In genomic region chr2:175251425-175252041, GRCh38 we compare ENCODE assay signal across 8 cellular contexts.
A peak's percentile ranks its signal among the peaks of the same experiment; 100 is the strongest.
DNase-seq lines count a peak whose midpoint lies in the region; ATAC-seq and TF ChIP-seq lines count a peak whose summit lies in the region.

No MANE protein-coding gene starts in this region.

- 21 to 24% methylated on average over 5 of the region's 5 CpGs for WGBS in GM23248 (ENCODE audit: low coverage in 1 of 2, low lambda C conversion rate in 2 of 2, missing lambda C conversion rate in 2 of 2), 2 experiments

- no peak overlapping the region for H3K4me3 ChIP-seq in GM23248

- H3K4me3 Mint-ChIP-seq in neural crest cell, result no peak overlapping the region

- H2AFZ ChIP-seq in GM23248, result no peak overlapping the region

- no peaks in the 10 kb centered on the region for H3F3A ChIP-seq in GM23248 (ENCODE audit: insufficient read depth)

- no peaks in the 10 kb centered on the region for H3K36me3 ChIP-seq in GM23248 (ENCODE audit: low read depth)

- peaks cover 4% of the 10 kb centered on the region for H3K9me3 Mint-ChIP-seq in neural crest cell

- H3K27me3 Mint-ChIP-seq in neural crest cell (ENCODE audit: low read depth), result peaks cover 10% of the 10 kb centered on the region

- H3K27me3 ChIP-seq in GM23248 (replicated peaks; ENCODE audit: insufficient read depth), result peaks cover 21% of the 10 kb centered on the region

- H3K27ac ChIP-seq in GM23248, result no peak overlapping the region

- in situ Hi-C loops in GM23248 (cut with MboI), result no loop called here

- H3K4me2 ChIP-seq in GM23248 (ENCODE audit: unreplicated experiment), result no peak overlapping the region

- H3K36me3 Mint-ChIP-seq in neural crest cell (ENCODE audit: low read depth), result peaks cover 5% of the 10 kb centered on the region

- no peak overlapping the region for H3K27ac Mint-ChIP-seq in neural crest cell (ENCODE audit: unreplicated experiment)

- peaks cover 20% of the 10 kb centered on the region for H3K4me1 Mint-ChIP-seq in neural crest cell

- ATAC-seq in HG03108 (IDR thresholded peaks at IDR 0.05; ENCODE audit: unreplicated experiment), result no peak

- TF ChIP-seq CTCF in neural crest cell (conservative IDR thresholded peaks at IDR 0.05), result peak; percentile 84

- no peaks in the 10 kb centered on the region for H3K79me2 ChIP-seq in GM23248 (ENCODE audit: insufficient read depth)

- H3K9me2 ChIP-seq in GM23248 (ENCODE audit: insufficient read depth), result no peaks in the 10 kb centered on the region

- no peak overlapping the region for H3K9ac ChIP-seq in GM23248

- H3K4me1 ChIP-seq in GM23248 (ENCODE audit: insufficient read depth), result no peaks in the 10 kb centered on the region

- H4K20me1 ChIP-seq in GM23248 (ENCODE audit: insufficient read depth), result no peaks in the 10 kb centered on the region

- no peaks in the 10 kb centered on the region for H3K9me3 ChIP-seq in GM23248 (ENCODE audit: low read depth)

- DNase-seq in CD1c-positive myeloid dendritic cell (ENCODE audit: extremely low spot score), result peak; percentile 37
- peak; percentile 66 for DNase-seq in GM23248
- peak; percentile 32 for DNase-seq in NCI-H774 (lab: John Stamatoyannopoulos, UW)
- peak; percentile 68 for DNase-seq in dermis blood vessel endothelial cell
- peak; percentile 22 for DNase-seq in neural crest cell (ENCODE audit: low read depth, low spot score)
- DNase-seq in activated CD8-positive, alpha-beta memory T cell treated with anti-CD3 and anti-CD28 coated beads, Interleukin-2, amount 50 U/mL, for 4 hours, result no peak
- DNase-seq in NCI-H187 treated with DMSO at 0.1 percent for 48 hours (lab: John Stamatoyannopoulos, UW), result no peak

Comparison
In these comparisons a context has a peak if more than half of its experiments do, and no peak if none do; other contexts are left out.
1. DNase-seq: peak in CD1c-positive myeloid dendritic cell (single experiment), GM23248 (single experiment), NCI-H774 (single experiment), dermis blood vessel endothelial cell (single experiment) and neural crest cell (single experiment); none in activated CD8-positive, alpha-beta memory T cell treated with anti-CD3 and anti-CD28 coated beads, Interleukin-2, amount 50 U/mL, for 4 hours (single experiment) and NCI-H187 treated with DMSO at 0.1 percent for 48 hours (single experiment).